Comparison of ENCODE assay signal across 20 cellular contexts in the genomic region with DNA sequence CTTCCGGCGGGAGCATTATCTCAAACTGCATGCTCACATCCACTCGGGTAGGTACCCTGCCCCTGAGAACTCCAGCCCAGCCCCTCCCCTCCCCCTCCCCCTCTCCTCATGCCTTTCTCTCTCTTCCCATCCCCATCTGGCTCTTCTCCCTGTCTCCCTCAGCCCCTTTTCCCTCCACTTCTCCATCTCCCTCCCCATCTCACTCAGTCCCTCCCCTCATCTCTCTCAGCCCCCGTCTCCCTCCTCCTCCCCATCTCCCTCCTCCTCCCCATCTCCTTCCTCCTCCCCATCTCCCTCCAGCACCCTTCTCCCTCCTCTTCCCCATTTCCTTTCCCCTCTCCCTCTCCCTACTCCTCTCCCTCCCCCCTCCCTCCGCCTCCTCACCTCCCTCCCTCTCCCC. TPM values are rescaled to one million over a fixed set of nuclear protein-coding genes. Genes with fewer than 3 reads are reported as not detected.
A peak's percentile ranks its signal among the peaks of the same experiment; 100 is the strongest.
DNase-seq lines count a peak whose midpoint lies in the region; ATAC-seq and TF ChIP-seq lines count a peak whose summit lies in the region.
"Had no signal": no experiment of that assay in that cellular context is flagged by ENCODE, and none has a peak within 500 bp of the region (broad histone marks: within the 10 kb centered on the region; RNA-seq: fewer than 3 reads in every experiment).

No MANE protein-coding gene starts in this region.

- H3K4me3 Mint-ChIP-seq in memory B cell: peak overlapping the region; percentile 27
- H3K4me3 Mint-ChIP-seq in effector memory CD8-positive, alpha-beta T cell: no peak overlapping the region

- H3K4me1 Mint-ChIP-seq in memory B cell: peaks cover 35% of the 10 kb centered on the region
- H3K4me1 Mint-ChIP-seq in effector memory CD8-positive, alpha-beta T cell (ENCODE audit: low read depth in 2 of 2): peaks cover 10 to 20% of the 10 kb centered on the region in 2 donors

- DNase-seq in NCI-H82 (lab: John Stamatoyannopoulos, UW) (peak; percentile 45), NCI-H82 treated with DMSO at 0.1 percent for 48 hours (lab: John Stamatoyannopoulos, UW; ENCODE audit: unreplicated experiment) (no peak), SK-N-DZ (ENCODE audit: low spot score) (peak; percentile 72), memory B cell (ENCODE audit: low spot score in 2 of 2) (no peak), foreskin keratinocyte (no peak)
- no peak for DNase-seq in stimulated activated naive CD4-positive, alpha-beta T cell treated with Interleukin-2 at 50 U/mL for 16 hours (lab: John Stamatoyannopoulos, UW)
- no peak for DNase-seq in effector memory CD8-positive, alpha-beta T cell
- DNase-seq: 8988T; ACHN; CD4-positive, CD25-positive, alpha-beta regulatory T cell; KG1; NCI-H1048; NCI-H1417; NCI-H1694; NCI-H2029 treated with DMSO at 0.1 percent for 48 hours; NCI-H446 treated with DMSO at 0.1 percent for 48 hours; PC-3 had no signal

- no peaks in the 10 kb centered on the region for H3K27me3 Mint-ChIP-seq in memory B cell
- no peaks in the 10 kb centered on the region for H3K27me3 Mint-ChIP-seq in effector memory CD8-positive, alpha-beta T cell
- H3K27me3 Mint-ChIP-seq: CD4-positive, CD25-positive, alpha-beta regulatory T cell had no signal

- H3K4me1 ChIP-seq in foreskin keratinocyte: peaks cover under 1% of the 10 kb centered on the region
- H3K4me1 ChIP-seq: HAP-1 had no signal

- no peak overlapping the region for H3K27ac Mint-ChIP-seq in memory B cell
- H3K27ac Mint-ChIP-seq in effector memory CD8-positive, alpha-beta T cell: peak overlapping the region in 1 of 2 donors; percentile 58

- ATAC-seq in memory B cell (ENCODE audit: low read depth) (no peak), foreskin keratinocyte (no peak)
- no peak for ATAC-seq in effector memory CD8-positive, alpha-beta T cell (replicated peaks)
- ATAC-seq: PC-3, SK-N-SH treated with all-trans-retinoic acid at 6 μM for 48 hours had no signal

- H3K27me3 ChIP-seq in foreskin keratinocyte: peaks cover 27% of the 10 kb centered on the region
- H3K27me3 ChIP-seq: BLaER1 had no signal

- H3K36me3 Mint-ChIP-seq in memory B cell: peaks cover 10% of the 10 kb centered on the region
- H3K36me3 Mint-ChIP-seq in effector memory CD8-positive, alpha-beta T cell (ENCODE audit: insufficient read depth): peaks cover 4% of the 10 kb centered on the region

- TF ChIP-seq CTCF in foreskin keratinocyte (conservative IDR thresholded peaks at IDR 0.05): no peak

- H3K9me3 Mint-ChIP-seq in memory B cell: no peaks in the 10 kb centered on the region
- no peaks in the 10 kb centered on the region for H3K9me3 Mint-ChIP-seq in effector memory CD8-positive, alpha-beta T cell
- H3K9me3 Mint-ChIP-seq: CD4-positive, CD25-positive, alpha-beta regulatory T cell had no signal

- H3K27ac ChIP-seq in foreskin keratinocyte: no peak overlapping the region
- H3K27ac ChIP-seq: BLaER1 had no signal

RNA-seq across cellular contexts. Expression of gene CHMP4B, which starts 27.3 kb away (rescaled TPM):
- polyA plus RNA-seq in SK-N-DZ (2014; cell fraction: cytosol; rRNA removed): 27.3 and 38.4 TPM in 2 replicates
- 13.9 and 34.3 TPM in 2 replicates for polyA plus RNA-seq in SK-N-DZ (2014; cell fraction: nucleus; rRNA removed)
- 40.6 and 47.4 TPM in 2 replicates for total RNA-seq in foreskin keratinocyte
- 88.5 and 96.2 TPM in 2 replicates for polyA plus RNA-seq in foreskin keratinocyte

RNA-seq across cellular contexts. Expression of gene ZNF341, which starts 52.0 kb away (rescaled TPM):
- polyA plus RNA-seq in SK-N-DZ (2014; cell fraction: cytosol; rRNA removed): 1.8 and 2.1 TPM in 2 replicates
- polyA plus RNA-seq in SK-N-DZ (2014; cell fraction: nucleus; rRNA removed): 1.2 and 1.9 TPM in 2 replicates
- total RNA-seq in foreskin keratinocyte: 3.0 and 3.2 TPM in 2 replicates
- polyA plus RNA-seq in foreskin keratinocyte: 2.7 and 2.8 TPM in 2 replicates

Comparison
In these comparisons a context has a peak if more than half of its experiments do, and no peak if none do; other contexts are left out.
1. DNase-seq: peak in NCI-H82 (single experiment) and SK-N-DZ (single experiment); none in NCI-H82 treated with DMSO at 0.1 percent for 48 hours (single experiment), memory B cell (0 of 2), foreskin keratinocyte (0 of 2), stimulated activated naive CD4-positive, alpha-beta T cell treated with Interleukin-2 at 50 U/mL for 16 hours (single experiment) and effector memory CD8-positive, alpha-beta T cell (0 of 3).